ENCODE assay signal across 1 cellular context in genomic region chr20:51529027-51529749, GRCh38.
TF ChIP-seq lines count a peak whose summit lies in the region.

No MANE protein-coding gene starts in this region.

TF ChIP-seq in SK-N-SH treated with all-trans-retinoic acid at 6 μM for 48 hours, 23 proteins besides CTCF, POLR2A, EP300 and RAD21 (continued from another document):
- TF ChIP-seq, protein P1, sequence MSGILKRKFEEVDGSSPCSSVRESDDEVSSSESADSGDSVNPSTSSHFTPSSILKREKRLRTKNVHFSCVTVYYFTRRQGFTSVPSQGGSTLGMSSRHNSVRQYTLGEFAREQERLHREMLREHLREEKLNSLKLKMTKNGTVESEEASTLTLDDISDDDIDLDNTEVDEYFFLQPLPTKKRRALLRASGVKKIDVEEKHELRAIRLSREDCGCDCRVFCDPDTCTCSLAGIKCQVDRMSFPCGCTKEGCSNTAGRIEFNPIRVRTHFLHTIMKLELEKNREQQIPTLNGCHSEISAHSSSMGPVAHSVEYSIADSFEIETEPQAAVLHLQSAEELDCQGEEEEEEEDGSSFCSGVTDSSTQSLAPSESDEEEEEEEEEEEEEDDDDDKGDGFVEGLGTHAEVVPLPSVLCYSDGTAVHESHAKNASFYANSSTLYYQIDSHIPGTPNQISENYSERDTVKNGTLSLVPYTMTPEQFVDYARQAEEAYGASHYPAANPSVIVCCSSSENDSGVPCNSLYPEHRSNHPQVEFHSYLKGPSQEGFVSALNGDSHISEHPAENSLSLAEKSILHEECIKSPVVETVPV (CRISPR knock-in tag; IDR thresholded peaks at IDR 0.05), result no peak
